In genomic region chr9:75101004-75101601, GRCh38 we compare ENCODE assay signal across 1 cellular context.
TF ChIP-seq lines count a peak whose summit lies in the region.

No MANE protein-coding gene starts in this region.

TF ChIP-seq in HepG2, 621 proteins besides CTCF, POLR2A, EP300 and RAD21:
- TF ChIP-seq SP5 (CRISPR knock-in tag; IDR thresholded peaks at IDR 0.05; ENCODE audit: borderline replicate concordance, low read depth) (no peak), YY1 (IDR thresholded peaks at IDR 0.05; ENCODE audit: insufficient read depth, insufficient replicate concordance, low read depth, low read length) (no peak), GATAD1 (CRISPR knock-in tag; IDR thresholded peaks at IDR 0.05) (no peak), ZNF792 (CRISPR knock-in tag; IDR thresholded peaks at IDR 0.05) (no peak), NR2F6 (IDR thresholded peaks at IDR 0.05) (0 out of 2 replicates have a peak, but pooled peaks have one; percentile 13), NR2F6 (CRISPR knock-in tag; IDR thresholded peaks at IDR 0.05) (no peak; the same call in 1 of the 2 replicates), RFXAP (CRISPR knock-in tag; IDR thresholded peaks at IDR 0.05; ENCODE audit: borderline replicate concordance) (no peak), POGK (CRISPR knock-in tag; conservative IDR thresholded peaks at IDR 0.05) (no peak), JARID2 (CRISPR knock-in tag; IDR thresholded peaks at IDR 0.05; ENCODE audit: insufficient replicate concordance) (no peak), MIXL1 (CRISPR knock-in tag; IDR thresholded peaks at IDR 0.05) (no peak), RARA (CRISPR knock-in tag; IDR thresholded peaks at IDR 0.05) (0 out of 2 replicates have a peak, but pooled peaks have one; percentile 11), ZNF687 (CRISPR knock-in tag; IDR thresholded peaks at IDR 0.05) (peak; percentile 20; the same call in 1 of the 2 replicates), POGZ (CRISPR knock-in tag; IDR thresholded peaks at IDR 0.05) (no peak)
